8 cellular contexts compared by ENCODE assay signal in the genomic region with DNA sequence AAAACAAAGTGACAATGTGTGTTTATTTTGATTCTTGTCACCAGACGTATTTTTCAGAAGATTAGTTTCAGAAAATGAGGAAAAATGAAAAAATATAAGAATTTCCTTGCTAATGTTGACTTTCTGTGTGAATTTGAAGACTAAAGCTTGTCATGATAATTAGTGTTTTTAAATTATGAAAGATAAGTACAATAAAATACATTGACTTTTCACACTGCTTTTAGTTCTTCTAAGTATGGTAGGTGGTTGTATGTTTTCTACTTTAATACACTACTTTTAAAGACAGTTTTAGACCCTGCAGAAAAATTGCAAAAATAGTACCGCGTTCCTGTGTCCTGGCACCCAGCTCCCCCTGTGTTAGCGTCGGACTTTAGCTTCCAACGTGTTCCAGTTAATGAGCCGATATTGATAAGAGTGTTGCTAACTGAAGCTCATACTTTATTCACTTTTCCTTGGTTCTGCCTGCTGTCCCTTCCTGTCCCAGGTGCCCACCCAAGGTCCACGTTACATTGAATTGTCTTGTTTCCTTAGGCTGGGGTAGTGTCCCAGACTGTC. TPM values are rescaled to one million over a fixed set of nuclear protein-coding genes. Genes with fewer than 3 reads are reported as not detected.
DNase-seq lines count a peak whose midpoint lies in the region; TF ChIP-seq lines count a peak whose summit lies in the region.

No MANE protein-coding gene starts in this region.

- no peak overlapping the region for H3K27ac ChIP-seq in AG04450 (ENCODE audit: low read depth, low read length)
- peak overlapping the region; percentile 73 for H3K27ac ChIP-seq in HL-60 (replicated peaks)
- peak overlapping the region; percentile 75 for H3K27ac ChIP-seq in mammary epithelial cell (ENCODE audit: insufficient read depth, low read depth, low read length)

- BruUV-seq in mammary epithelial cell (replicated peaks; lab: Mats Ljungman, UMichigan) = TSS peak; percentile 41

- no peaks in the 10 kb centered on the region for H3K9me3 ChIP-seq in AG04450 (ENCODE audit: control insufficient read depth, insufficient read depth, low read length)
- no peaks in the 10 kb centered on the region for H3K9me3 ChIP-seq in mammary epithelial cell (replicated peaks; ENCODE audit: insufficient read depth, low read length)
- H3K9me3 ChIP-seq in mononuclear cell (ENCODE audit: low read depth, low read length) = no peaks in the 10 kb centered on the region

- in situ Hi-C loops in mammary epithelial cell (cut with MboI; ENCODE audit: low sequenced_read_pairs in 2 of 2) = no loop called here

- under 1% methylated on average over 8 of the region's 8 CpGs for WGBS in mammary epithelial cell (ENCODE audit: low coverage, missing lambda C conversion rate)

- H3K4me2 ChIP-seq in mammary epithelial cell (ENCODE audit: insufficient read depth, low read depth, low read length) = peak overlapping the region; percentile 89

- no peak for TF ChIP-seq CTCF in AG04450 (IDR thresholded peaks at IDR 0.05; ENCODE audit: low read depth, low read length)
- no peak for TF ChIP-seq CTCF in HL-60 (IDR thresholded peaks at IDR 0.05; ENCODE audit: insufficient read depth, low read length)
- no peak for TF ChIP-seq CTCF in mammary epithelial cell (conservative IDR thresholded peaks at IDR 0.05 in 1 of 2, IDR thresholded peaks at IDR 0.05 in 1 of 2; ENCODE audit: extremely low read depth in 1 of 2, insufficient read depth in 1 of 2, low read depth in 1 of 2, low read length in 2 of 2)

- H2AFZ ChIP-seq in mammary epithelial cell (ENCODE audit: low read depth, low read length) = peak overlapping the region; percentile 90

- CTCF ChIA-PET in AG04450 (lab: Charles Lee) (interaction anchor here (0.6 to 1.6 kb wide), 6 partner anchors 11 to 354 kb away, joined by 3 to 5 read pairs (median 3); no protein-coding TSS in a partner anchor), mammary epithelial cell (lab: Charles Lee; ENCODE audit: low non-redundant PET) (no interaction called here)

- H3K4me1 ChIP-seq in mammary epithelial cell (ENCODE audit: insufficient read depth, low read length) (peaks cover 4% of the 10 kb centered on the region), mononuclear cell (ENCODE audit: insufficient read depth, low read length) (peaks cover 17% of the 10 kb centered on the region)

- DNase-seq in AG04450 (ENCODE audit: low read depth, low spot score) = no peak
- no peak for DNase-seq in HL-60 (ENCODE audit: low read depth in 1 of 2, low spot score in 1 of 2)
- DNase-seq in mammary epithelial cell = peak; percentile 6
- no peak for DNase-seq in NCI-H1930 (lab: John Stamatoyannopoulos, UW)
- DNase-seq in C1 segment of cervical spinal cord (lab: John Stamatoyannopoulos, UW) = no peak
- no peak for DNase-seq in SW 1271 (lab: John Stamatoyannopoulos, UW)
- DNase-seq in NCI-H446 (lab: John Stamatoyannopoulos, UW) = no peak

- H3K27me3 ChIP-seq in AG04450 (ENCODE audit: control insufficient read depth, insufficient read depth, low read length) (no peaks in the 10 kb centered on the region), HL-60 (ENCODE audit: insufficient read depth, poor library complexity, severe bottlenecking) (no peaks in the 10 kb centered on the region), mammary epithelial cell (ENCODE audit: insufficient read depth, low read length) (no peaks in the 10 kb centered on the region), mononuclear cell (ENCODE audit: insufficient read depth, low read length) (no peaks in the 10 kb centered on the region)

- no peaks in the 10 kb centered on the region for H4K20me1 ChIP-seq in mammary epithelial cell (ENCODE audit: insufficient read depth, low read length)

- H3K36me3 ChIP-seq in mammary epithelial cell (ENCODE audit: insufficient read depth, low read length) = peaks cover 13% of the 10 kb centered on the region

- peaks cover 37% of the 10 kb centered on the region for H3K79me2 ChIP-seq in mammary epithelial cell (ENCODE audit: insufficient read depth, low read length)

- dilution Hi-C loops in mammary epithelial cell (cut with HindIII; ENCODE audit: low sequenced_read_pairs) = no loop called here

- peak overlapping the region; percentile 79 for H3K9ac ChIP-seq in mammary epithelial cell (ENCODE audit: insufficient read depth, low read length)

- intact Hi-C loops in mammary epithelial cell (cut with micrococcal nuclease) = loop anchor here (1.0 to 2.0 kb wide), 4 partner anchors 47 to 356 kb away; a partner anchor contains a TSS

- POLR2A ChIA-PET in AG04450 (lab: Yijun Ruan, JAX) = interaction anchor here (1.1 to 2.1 kb wide), 4 partner anchors 46 to 83 kb away, joined by 4 to 21 read pairs (median 10); a partner anchor contains a TSS

- H3K4me3 ChIP-seq in AG04450 (ENCODE audit: low read depth, low read length) (peak overlapping the region; percentile 81), HL-60 (replicated peaks; ENCODE audit: insufficient read depth, low read length) (peak overlapping the region; percentile 75), mammary epithelial cell (replicated peaks in 1 of 3; ENCODE audit: insufficient read depth in 1 of 3, low read depth in 2 of 3, low read length in 3 of 3) (peak overlapping the region; percentile 67 to 97 (median 90)), mononuclear cell (ENCODE audit: low read length) (peak overlapping the region; percentile 74)

RNA-seq across cellular contexts. Expression of a gene that starts 0.7 kb away (rescaled TPM):
- polyA plus RNA-seq in AG04450 (2011; rRNA removed) = 32.6 and 32.8 TPM in 2 replicates
- polyA minus RNA-seq in AG04450 (2011; rRNA and poly(A)+ RNA removed) = 20.6 and 20.9 TPM in 2 replicates
- 10 to 100 TPM; 29.3 to 35.1 TPM for total RNA-seq in mammary epithelial cell
- polyA plus RNA-seq in mammary epithelial cell = 34.0 TPM
- 57.3 TPM for polyA minus RNA-seq in mammary epithelial cell
- total RNA-seq in mononuclear cell = 8.4 TPM

RNA-seq across cellular contexts. Expression of a gene that starts 46.6 kb away (rescaled TPM):
- polyA plus RNA-seq in AG04450 (2011; rRNA removed) = 114 and 131 TPM in 2 replicates
- polyA minus RNA-seq in AG04450 (2011; rRNA and poly(A)+ RNA removed) = 45.5 and 48.7 TPM in 2 replicates
- 100 to 1,000 TPM in 1 of 2 donors, 10 to 100 TPM in 1; 32.8 to 100 TPM for total RNA-seq in mammary epithelial cell
- polyA plus RNA-seq in mammary epithelial cell = 102 TPM
- 27.5 TPM for polyA minus RNA-seq in mammary epithelial cell
- 29.9 TPM for total RNA-seq in mononuclear cell
